ENCODE assay signal across 22 cellular contexts in the genomic region with DNA sequence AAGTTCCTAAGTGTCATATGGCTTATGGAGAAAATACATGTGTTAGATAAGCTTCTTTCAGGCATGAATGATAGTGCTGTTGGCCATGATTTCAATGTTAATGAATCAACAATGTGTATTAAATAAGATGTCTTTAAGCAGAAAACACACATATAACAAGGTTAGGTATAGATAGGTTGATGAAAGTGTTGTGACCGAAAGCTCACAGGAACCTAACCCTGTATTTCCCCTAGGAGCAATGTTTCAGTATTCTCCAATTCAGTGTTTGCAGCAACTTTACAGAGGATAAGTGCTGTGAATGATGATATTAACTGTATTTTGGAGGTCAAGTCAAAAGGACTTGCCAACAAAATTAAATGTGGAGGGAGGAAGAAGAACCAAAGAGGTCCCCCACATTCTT.
"Had no signal": no experiment of that assay in that cellular context is flagged by ENCODE, and none has a peak within 500 bp of the region (broad histone marks: within the 10 kb centered on the region; RNA-seq: fewer than 3 reads in every experiment).

No MANE protein-coding gene starts in this region.

- H3K4me1 ChIP-seq: colonic mucosa, foreskin keratinocyte, gastroesophageal sphincter had no signal

- H3K4me3 ChIP-seq: colonic mucosa, dorsolateral prefrontal cortex, esophagus muscularis mucosa, esophagus squamous epithelium, gastrocnemius medialis, gastroesophageal sphincter, heart left ventricle, heart right ventricle had no signal

- H3K27ac ChIP-seq: colonic mucosa, dorsolateral prefrontal cortex, epithelial cell of prostate, esophagus muscularis mucosa, esophagus squamous epithelium, foreskin keratinocyte, gastrocnemius medialis, gastroesophageal sphincter, heart left ventricle, heart right ventricle had no signal

- H3K36me3 ChIP-seq: colonic mucosa, esophagus muscularis mucosa, esophagus squamous epithelium, gastrocnemius medialis, gastroesophageal sphincter, heart left ventricle, heart right ventricle had no signal

- H3K9me3 ChIP-seq: colonic mucosa had no signal

- DNase-seq: colonic mucosa; cortex of kidney; dermis blood vessel endothelial cell; dorsolateral prefrontal cortex; effector CD4-positive, alpha-beta T cell; effector CD8-positive, alpha-beta T cell; effector memory CD4-positive, alpha-beta T cell; effector memory CD8-positive, alpha-beta T cell; endodermal cell; erythroblast; esophagus squamous epithelium; foreskin fibroblast; foreskin keratinocyte; foreskin melanocyte; gastrocnemius medialis; glutamatergic neuron; head of caudate nucleus; heart left ventricle; heart right ventricle had no signal

- H3K27me3 ChIP-seq: colonic mucosa, dorsolateral prefrontal cortex, esophagus muscularis mucosa, esophagus squamous epithelium, foreskin keratinocyte, gastrocnemius medialis, gastroesophageal sphincter, heart left ventricle, heart right ventricle had no signal

- ATAC-seq: effector memory CD8-positive, alpha-beta T cell; gastrocnemius medialis; gastroesophageal sphincter; heart left ventricle; heart right ventricle had no signal
